In genomic region chr10:7433861-7434260, GRCh38 we compare ENCODE assay signal across 14 cellular contexts.
"Had no signal": no experiment of that assay in that cellular context is flagged by ENCODE, and none has a peak within 500 bp of the region (broad histone marks: within the 10 kb centered on the region; RNA-seq: fewer than 3 reads in every experiment).

No MANE protein-coding gene starts in this region.

- H3K27me3 ChIP-seq: brain microvascular endothelial cell, right atrium auricular region had no signal

- H3K27me3 Mint-ChIP-seq: activated naive CD4-positive, alpha-beta T cell treated with anti-CD3 and anti-CD28 coated beads, Interleukin-2, amount 50 U/mL, for 24 hours had no signal

- H3K36me3 ChIP-seq: brain microvascular endothelial cell, left lung, neutrophil, right atrium auricular region had no signal

- H3K27ac ChIP-seq: brain microvascular endothelial cell, left lung, neutrophil, right atrium auricular region, skin epidermis had no signal

- H3K27ac Mint-ChIP-seq: activated naive CD4-positive, alpha-beta T cell treated with anti-CD3 and anti-CD28 coated beads, Interleukin-2, amount 50 U/mL, for 24 hours; dendritic cell treated with granulocyte-macrophage colony-stimulating factor and Interleukin-4, amounts not matched to agents 40 ng/mL and 50 ng/mL, for 4 days had no signal

- H3K36me3 Mint-ChIP-seq: activated naive CD4-positive, alpha-beta T cell treated with anti-CD3 and anti-CD28 coated beads, Interleukin-2, amount 50 U/mL, for 24 hours had no signal

- ATAC-seq: left lung had no signal

- H3K4me3 Mint-ChIP-seq: activated naive CD4-positive, alpha-beta T cell treated with anti-CD3 and anti-CD28 coated beads, Interleukin-2, amount 50 U/mL, for 24 hours; dendritic cell treated with granulocyte-macrophage colony-stimulating factor and Interleukin-4, amounts not matched to agents 40 ng/mL and 50 ng/mL, for 4 days had no signal

- H3K4me3 ChIP-seq: left lung, right atrium auricular region, skin epidermis had no signal

- DNase-seq: activated CD4-positive, alpha-beta T cell treated with anti-CD3 and anti-CD28 coated beads, Interleukin-2, amount 50 U/mL, for 1 hour; activated CD4-positive, CD25-positive, alpha-beta regulatory T cell; amniotic stem cell; brain microvascular endothelial cell; cerebellar nuclear complex; left lung; mesenchymal stem cell; posterior cingulate gyrus; T-helper 1 cell had no signal

- H3K9me3 ChIP-seq: left lung, neutrophil, right atrium auricular region had no signal

- H3K4me1 ChIP-seq: left lung, right atrium auricular region had no signal
